ENCODE assay signal across 1 cellular context in genomic region chr9:93894691-93895079, GRCh38.
TF ChIP-seq lines count a peak whose summit lies in the region.

No MANE protein-coding gene starts in this region.

TF ChIP-seq in GM23338, 12 proteins besides CTCF, POLR2A, EP300 and RAD21 (continued from another document):
- TF ChIP-seq, protein P1, sequence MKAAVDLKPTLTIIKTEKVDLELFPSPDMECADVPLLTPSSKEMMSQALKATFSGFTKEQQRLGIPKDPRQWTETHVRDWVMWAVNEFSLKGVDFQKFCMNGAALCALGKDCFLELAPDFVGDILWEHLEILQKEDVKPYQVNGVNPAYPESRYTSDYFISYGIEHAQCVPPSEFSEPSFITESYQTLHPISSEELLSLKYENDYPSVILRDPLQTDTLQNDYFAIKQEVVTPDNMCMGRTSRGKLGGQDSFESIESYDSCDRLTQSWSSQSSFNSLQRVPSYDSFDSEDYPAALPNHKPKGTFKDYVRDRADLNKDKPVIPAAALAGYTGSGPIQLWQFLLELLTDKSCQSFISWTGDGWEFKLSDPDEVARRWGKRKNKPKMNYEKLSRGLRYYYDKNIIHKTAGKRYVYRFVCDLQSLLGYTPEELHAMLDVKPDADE (IDR thresholded peaks at IDR 0.05): no peak
- TF ChIP-seq POLR2AphosphoS5 (IDR thresholded peaks at IDR 0.05; ENCODE audit: low read depth): no peak
- TF ChIP-seq STAT1 (IDR thresholded peaks at IDR 0.05; ENCODE audit: unreplicated experiment): no peak
- TF ChIP-seq, protein P2, sequence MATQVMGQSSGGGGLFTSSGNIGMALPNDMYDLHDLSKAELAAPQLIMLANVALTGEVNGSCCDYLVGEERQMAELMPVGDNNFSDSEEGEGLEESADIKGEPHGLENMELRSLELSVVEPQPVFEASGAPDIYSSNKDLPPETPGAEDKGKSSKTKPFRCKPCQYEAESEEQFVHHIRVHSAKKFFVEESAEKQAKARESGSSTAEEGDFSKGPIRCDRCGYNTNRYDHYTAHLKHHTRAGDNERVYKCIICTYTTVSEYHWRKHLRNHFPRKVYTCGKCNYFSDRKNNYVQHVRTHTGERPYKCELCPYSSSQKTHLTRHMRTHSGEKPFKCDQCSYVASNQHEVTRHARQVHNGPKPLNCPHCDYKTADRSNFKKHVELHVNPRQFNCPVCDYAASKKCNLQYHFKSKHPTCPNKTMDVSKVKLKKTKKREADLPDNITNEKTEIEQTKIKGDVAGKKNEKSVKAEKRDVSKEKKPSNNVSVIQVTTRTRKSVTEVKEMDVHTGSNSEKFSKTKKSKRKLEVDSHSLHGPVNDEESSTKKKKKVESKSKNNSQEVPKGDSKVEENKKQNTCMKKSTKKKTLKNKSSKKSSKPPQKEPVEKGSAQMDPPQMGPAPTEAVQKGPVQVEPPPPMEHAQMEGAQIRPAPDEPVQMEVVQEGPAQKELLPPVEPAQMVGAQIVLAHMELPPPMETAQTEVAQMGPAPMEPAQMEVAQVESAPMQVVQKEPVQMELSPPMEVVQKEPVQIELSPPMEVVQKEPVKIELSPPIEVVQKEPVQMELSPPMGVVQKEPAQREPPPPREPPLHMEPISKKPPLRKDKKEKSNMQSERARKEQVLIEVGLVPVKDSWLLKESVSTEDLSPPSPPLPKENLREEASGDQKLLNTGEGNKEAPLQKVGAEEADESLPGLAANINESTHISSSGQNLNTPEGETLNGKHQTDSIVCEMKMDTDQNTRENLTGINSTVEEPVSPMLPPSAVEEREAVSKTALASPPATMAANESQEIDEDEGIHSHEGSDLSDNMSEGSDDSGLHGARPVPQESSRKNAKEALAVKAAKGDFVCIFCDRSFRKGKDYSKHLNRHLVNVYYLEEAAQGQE (IDR thresholded peaks at IDR 0.05; ENCODE audit: unreplicated experiment): no peak
- TF ChIP-seq EZH2 (IDR thresholded peaks at IDR 0.05; ENCODE audit: low read depth, unreplicated experiment): no peak
- no peak for TF ChIP-seq ZNF114 (CRISPR knock-in tag; IDR thresholded peaks at IDR 0.05)
TF ChIP-seq in GM23338: peak in this region for 0.
